Comparison of ENCODE assay signal across 9 cellular contexts in the genomic region with DNA sequence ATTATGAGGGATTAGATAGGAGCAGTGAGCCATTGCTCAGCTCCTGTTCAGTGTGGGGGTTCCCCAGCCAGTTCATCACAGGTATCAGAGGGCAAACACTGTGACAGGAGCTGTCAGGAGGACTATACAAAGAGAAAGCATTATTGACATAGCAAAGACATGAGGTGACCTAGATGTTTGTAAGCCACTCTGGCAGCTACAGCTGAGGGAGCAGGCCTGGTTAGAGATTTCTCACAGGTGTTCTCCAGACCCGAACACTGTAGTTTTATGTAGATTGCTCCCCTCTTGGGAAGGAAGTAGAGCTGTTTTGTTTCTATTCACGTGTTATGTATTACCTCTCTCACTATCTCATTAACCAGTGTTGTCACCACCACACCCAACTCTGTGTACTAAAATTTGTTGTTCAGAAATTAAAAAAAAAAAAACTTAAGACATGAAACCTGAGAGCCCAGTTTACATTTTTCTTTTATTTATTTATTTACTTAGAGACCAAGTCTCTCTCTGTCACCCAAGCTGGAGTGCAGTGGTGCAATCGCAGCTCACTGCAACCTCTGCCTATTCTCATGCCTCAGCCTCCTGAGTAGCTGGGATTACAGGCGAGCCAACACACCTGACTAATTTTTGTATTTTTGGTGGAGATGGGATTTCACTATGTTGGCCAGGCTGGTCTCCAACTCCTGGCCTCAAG.
DNase-seq lines count a peak whose midpoint lies in the region; ATAC-seq and TF ChIP-seq lines count a peak whose summit lies in the region.
"Had no signal": no experiment of that assay in that cellular context is flagged by ENCODE, and none has a peak within 500 bp of the region (broad histone marks: within the 10 kb centered on the region; RNA-seq: fewer than 3 reads in every experiment).

No MANE protein-coding gene starts in this region.

- ATAC-seq in GM19035 (IDR thresholded peaks at IDR 0.05; ENCODE audit: unreplicated experiment) (peak; percentile 85), HG03064 (IDR thresholded peaks at IDR 0.05; ENCODE audit: low read depth, unreplicated experiment) (peak; percentile 83)

- H3K27ac Mint-ChIP-seq in brain, result peak overlapping the region; percentile 16 to 88 (median 64)

- H3K27me3 ChIP-seq in Peyer's patch (no peaks in the 10 kb centered on the region), brain microvascular endothelial cell (replicated peaks) (no peaks in the 10 kb centered on the region), testis (no peaks in the 10 kb centered on the region)
- H3K27me3 ChIP-seq: SJSA1 had no signal

- H3K4me3 Mint-ChIP-seq in brain, result no peak overlapping the region

- peaks cover 0 to 3% (median 0%) of the 10 kb centered on the region in 5 experiments for H3K9me3 Mint-ChIP-seq in brain

- WGBS in testis, 2 donors, result 76 to 85% methylated on average over 4 of the region's 4 CpGs

- TF ChIP-seq CTCF in Peyer's patch (IDR thresholded peaks at IDR 0.05) (no peak), brain (conservative IDR thresholded peaks at IDR 0.05) (no peak), brain microvascular endothelial cell (IDR thresholded peaks at IDR 0.05; ENCODE audit: low read depth, low read length, missing control alignments) (no peak), testis (IDR thresholded peaks at IDR 0.05) (no peak)

- H3K36me3 ChIP-seq in Peyer's patch (no peaks in the 10 kb centered on the region), brain microvascular endothelial cell (replicated peaks) (no peaks in the 10 kb centered on the region), testis (ENCODE audit: low read depth, missing control alignments) (no peaks in the 10 kb centered on the region)
- H3K36me3 ChIP-seq: SJSA1 had no signal

- no peak overlapping the region for H3K4me3 ChIP-seq in Peyer's patch
- H3K4me3 ChIP-seq in brain microvascular endothelial cell (ENCODE audit: low read depth, low read length), result no peak overlapping the region
- no peak overlapping the region for H3K4me3 ChIP-seq in testis
- H3K4me3 ChIP-seq: SJSA1 had no signal

- H3K4me1 ChIP-seq in Peyer's patch, result peaks cover 0 to 19% (median 3%) of the 10 kb centered on the region in 4 donors
- no peaks in the 10 kb centered on the region for H3K4me1 ChIP-seq in testis

- H3K27me3 Mint-ChIP-seq in brain, result no peaks in the 10 kb centered on the region

- no peaks in the 10 kb centered on the region for H3K9me3 ChIP-seq in Peyer's patch
- H3K9me3 ChIP-seq in testis, result no peaks in the 10 kb centered on the region
- H3K9me3 ChIP-seq: SJSA1 had no signal

- in situ Hi-C loops in brain microvascular endothelial cell (cut with HindIII; ENCODE audit: low pct_ligation_motif_present, low sequenced_read_pairs), result no loop called here

- intact Hi-C loops in testis (cut with DNase I; ENCODE audit: low total_unique reads), result no loop called here

- TF ChIP-seq POLR2A in Peyer's patch (IDR thresholded peaks at IDR 0.05) (no peak), testis (IDR thresholded peaks at IDR 0.05) (no peak)

- peaks cover 10% of the 10 kb centered on the region for H3K4me1 Mint-ChIP-seq in brain

- DNase-seq in Peyer's patch, result peak in 1 of 3 donors; percentile 69
- peak; percentile 38 for DNase-seq in stimulated activated CD4-positive, alpha-beta T cell treated with anti-CD3 and anti-CD28 coated beads, Interleukin-15, amount 100 ng/mL, for 24 hours
- DNase-seq in brain microvascular endothelial cell, result no peak
- DNase-seq in testis, result no peak
- DNase-seq in NCI-H1105 treated with DMSO at 0.1 percent for 48 hours (lab: John Stamatoyannopoulos, UW), result no peak

- peaks cover 8% of the 10 kb centered on the region for H3K36me3 Mint-ChIP-seq in brain

- H3K27ac ChIP-seq in Peyer's patch, result peak overlapping the region; percentile 30 to 75 (median 34)
- H3K27ac ChIP-seq in brain microvascular endothelial cell, result no peak overlapping the region
- no peak overlapping the region for H3K27ac ChIP-seq in testis
- H3K27ac ChIP-seq: SJSA1 had no signal

Comparison
In these comparisons a context has a peak if more than half of its experiments do, and no peak if none do; other contexts are left out.
1. H3K27ac ChIP-seq: peak in Peyer's patch (4 of 4); none in brain microvascular endothelial cell (single experiment) and testis (0 of 2).